11 cellular contexts compared by ENCODE assay signal in genomic region chr16:30352488-30353401, GRCh38. TPM values are rescaled to one million over a fixed set of nuclear protein-coding genes. Genes with fewer than 3 reads are reported as not detected.
DNase-seq lines count a peak whose midpoint lies in the region; ATAC-seq and TF ChIP-seq lines count a peak whose summit lies in the region.
"Had no signal": no experiment of that assay in that cellular context is flagged by ENCODE, and none has a peak within 500 bp of the region (broad histone marks: within the 10 kb centered on the region; RNA-seq: fewer than 3 reads in every experiment).

No MANE protein-coding gene starts in this region.

- no peak for TF ChIP-seq POLR2A in body of pancreas (IDR thresholded peaks at IDR 0.05)
- TF ChIP-seq POLR2A in transverse colon (IDR thresholded peaks at IDR 0.05), result no peak

- no peak for TF ChIP-seq CTCF in body of pancreas (IDR thresholded peaks at IDR 0.05)
- TF ChIP-seq CTCF in mesothelial cell of epicardium (IDR thresholded peaks at IDR 0.05; ENCODE audit: unreplicated experiment), result peak; percentile 43
- TF ChIP-seq CTCF in transverse colon (IDR thresholded peaks at IDR 0.05), result no peak

- no peak for TF ChIP-seq EP300 in transverse colon (IDR thresholded peaks at IDR 0.05; ENCODE audit: low read depth)

- H3K4me1 Mint-ChIP-seq in activated naive CD4-positive, alpha-beta T cell treated with anti-CD3 and anti-CD28 coated beads, Interleukin-2, amount 50 U/mL, for 24 hours, result peaks cover 43% of the 10 kb centered on the region
- H3K4me1 Mint-ChIP-seq in mesothelial cell of epicardium, result peaks cover 17% of the 10 kb centered on the region

- peaks cover 4% of the 10 kb centered on the region for H3K36me3 Mint-ChIP-seq in activated naive CD4-positive, alpha-beta T cell treated with anti-CD3 and anti-CD28 coated beads, Interleukin-2, amount 50 U/mL, for 24 hours
- peaks cover 13% of the 10 kb centered on the region for H3K36me3 Mint-ChIP-seq in mesothelial cell of epicardium

- ATAC-seq in body of pancreas, result no peak
- no peak for ATAC-seq in HG02885 (IDR thresholded peaks at IDR 0.05; ENCODE audit: poor library complexity, unreplicated experiment)

- peak overlapping the region; percentile 55 to 90 (median 74) for H3K27ac ChIP-seq in body of pancreas
- peak overlapping the region; percentile 64 to 99 (median 96) for H3K27ac ChIP-seq in transverse colon
- H3K27ac ChIP-seq: colonic mucosa had no signal

- H3K9me3 ChIP-seq in body of pancreas, result no peaks in the 10 kb centered on the region
- no peaks in the 10 kb centered on the region for H3K9me3 ChIP-seq in transverse colon
- H3K9me3 ChIP-seq: colonic mucosa had no signal

- H3K36me3 ChIP-seq in body of pancreas (replicated peaks in 1 of 2; ENCODE audit: insufficient read depth in 1 of 2, low read depth in 2 of 2), result peaks cover 0 to 2% of the 10 kb centered on the region in 2 donors
- peaks cover 0 to 21% (median 10%) of the 10 kb centered on the region in 4 donors for H3K36me3 ChIP-seq in transverse colon

- H3K27ac Mint-ChIP-seq in activated naive CD4-positive, alpha-beta T cell treated with anti-CD3 and anti-CD28 coated beads, Interleukin-2, amount 50 U/mL, for 24 hours, result peak overlapping the region; percentile 70
- no peak overlapping the region for H3K27ac Mint-ChIP-seq in mesothelial cell of epicardium

- no peaks in the 10 kb centered on the region for H3K27me3 Mint-ChIP-seq in activated naive CD4-positive, alpha-beta T cell treated with anti-CD3 and anti-CD28 coated beads, Interleukin-2, amount 50 U/mL, for 24 hours
- H3K27me3 Mint-ChIP-seq in mesothelial cell of epicardium (ENCODE audit: low read depth), result no peaks in the 10 kb centered on the region

- intact Hi-C loops in body of pancreas (cut with DNase I) (no loop called here), transverse colon (cut with DNase I; ENCODE audit: low total_unique reads) (loop anchor here (5.0 kb wide), 1 partner anchor 1205 kb away; no protein-coding TSS in a partner anchor)

- H3K4me3 ChIP-seq in body of pancreas (no peak overlapping the region), transverse colon (no peak overlapping the region)
- H3K4me3 ChIP-seq: colonic mucosa had no signal

- no peak for DNase-seq in activated naive CD4-positive, alpha-beta T cell treated with Interleukin-2 at 50 U/mL for 16 hours
- DNase-seq in body of pancreas (no peak), mesothelial cell of epicardium (ENCODE audit: low spot score in 2 of 2, unreplicated experiment in 2 of 2) (no peak), transverse colon (peak; percentile 7), HuH-7.5 (ENCODE audit: low spot score) (no peak), Ammon's horn (ENCODE audit: low spot score) (no peak)
- DNase-seq: NCI-H1694 had no signal

- peak overlapping the region; percentile 42 for H3K4me3 Mint-ChIP-seq in activated naive CD4-positive, alpha-beta T cell treated with anti-CD3 and anti-CD28 coated beads, Interleukin-2, amount 50 U/mL, for 24 hours
- H3K4me3 Mint-ChIP-seq in mesothelial cell of epicardium, result peak overlapping the region; percentile 45

- H3K4me1 ChIP-seq in body of pancreas (peaks cover 52% of the 10 kb centered on the region), transverse colon (peaks cover 28 to 49% (median 32%) of the 10 kb centered on the region in 4 donors)

- in situ Hi-C loops in transverse colon (cut with MboI; ENCODE audit: low pct_ligation_motif_present in 1 of 4, low pct_unique_long_range_greater_than_20kb in 1 of 4, low sequenced_read_pairs in 3 of 4), result no loop called here

- H3K9me3 Mint-ChIP-seq in activated naive CD4-positive, alpha-beta T cell treated with anti-CD3 and anti-CD28 coated beads, Interleukin-2, amount 50 U/mL, for 24 hours, result no peaks in the 10 kb centered on the region
- H3K9me3 Mint-ChIP-seq in mesothelial cell of epicardium, result no peaks in the 10 kb centered on the region

- 80 to 87% methylated on average over 11 to 14 of the region's 14 CpGs for WGBS in body of pancreas, 2 donors
- WGBS in transverse colon (ENCODE audit: low coverage in 1 of 2), 2 donors, result 89 to 100% methylated on average over 1 to 14 of the region's 14 CpGs

- H3K27me3 ChIP-seq in body of pancreas (no peaks in the 10 kb centered on the region), transverse colon (no peaks in the 10 kb centered on the region)
- H3K27me3 ChIP-seq: colonic mucosa had no signal

RNA-seq across cellular contexts. Expression of gene CD2BP2, which starts 2.4 kb away (rescaled TPM):
- total RNA-seq in body of pancreas (10 to 100 TPM; 19.8 to 20.2 TPM), mesothelial cell of epicardium (63.7 to 63.9 TPM (median 63.9 TPM) in 3 replicates), transverse colon (10 to 100 TPM; 25.8 to 41.1 (median 33.0) TPM)

RNA-seq across cellular contexts. Expression of gene TBC1D10B, which starts 17.5 kb away (rescaled TPM):
- 10 to 100 TPM; 17.9 to 22.1 TPM for total RNA-seq in body of pancreas
- 59.6 to 64.1 TPM (median 64.0 TPM) in 3 replicates for total RNA-seq in mesothelial cell of epicardium
- 10 to 100 TPM; 32.5 to 62.9 (median 40.3) TPM for total RNA-seq in transverse colon

RNA-seq across cellular contexts. Expression of gene MYL11, which starts 21.9 kb away (rescaled TPM):
- not detected for total RNA-seq in body of pancreas
- 1.4 to 4.4 TPM (median 2.8 TPM) in 3 replicates for total RNA-seq in mesothelial cell of epicardium
- total RNA-seq in transverse colon, result 1 to 10 TPM in 1 of 4 donors, not detected in 3; 6.3 TPM
- total RNA-seq: lung microvascular endothelial cell had no signal

RNA-seq across cellular contexts. Expression of gene SEPTIN1, which starts 29.6 kb away (rescaled TPM):
- total RNA-seq in body of pancreas, result under 1 TPM; 0.26 to 0.33 TPM
- total RNA-seq in mesothelial cell of epicardium, result 0.86 to 1.6 TPM (median 1.4 TPM) in 3 replicates
- 1 to 10 TPM; 2.8 to 9.8 (median 4.8) TPM for total RNA-seq in transverse colon

RNA-seq across cellular contexts. Expression of gene ZNF48, which starts 42.5 kb away (rescaled TPM):
- 10 to 100 TPM in 1 of 2 donors, 1 to 10 TPM in 1; 9.3 to 12.2 TPM for total RNA-seq in body of pancreas
- 24.2 to 25.2 TPM (median 24.8 TPM) in 3 replicates for total RNA-seq in mesothelial cell of epicardium
- total RNA-seq in transverse colon, result 10 to 100 TPM in 1 of 4 donors, 1 to 10 TPM in 2, not detected in 1; 5.8 to 10.5 (median 7.0) TPM
